Comparison of ENCODE assay signal across 12 cellular contexts in genomic region chr11:73189315-73189714, GRCh38. TPM values are rescaled to one million over a fixed set of nuclear protein-coding genes. Genes with fewer than 3 reads are reported as not detected.
DNase-seq lines count a peak whose midpoint lies in the region; ATAC-seq and TF ChIP-seq lines count a peak whose summit lies in the region.
"Had no signal": no experiment of that assay in that cellular context is flagged by ENCODE, and none has a peak within 500 bp of the region (broad histone marks: within the 10 kb centered on the region; RNA-seq: fewer than 3 reads in every experiment).

No MANE protein-coding gene starts in this region.

- 71% methylated on average over 8 of the region's 8 CpGs for WGBS in right cardiac atrium

- peaks cover 7% of the 10 kb centered on the region for H3K4me1 ChIP-seq in right cardiac atrium (ENCODE audit: control insufficient read depth, insufficient read depth, low read length)
- peaks cover 43% of the 10 kb centered on the region for H3K4me1 ChIP-seq in vagina
- H3K4me1 ChIP-seq: uterus had no signal

- TF ChIP-seq POLR2A in NB4 (IDR thresholded peaks at IDR 0.05; ENCODE audit: extremely low read depth, insufficient read length), result peak; percentile 54
- no peak for TF ChIP-seq POLR2A in vagina (IDR thresholded peaks at IDR 0.05)

- no peak for TF ChIP-seq CTCF in NB4 (IDR thresholded peaks at IDR 0.05; ENCODE audit: low read depth, low read length)
- no peak for TF ChIP-seq CTCF in vagina (IDR thresholded peaks at IDR 0.05)

- no peaks in the 10 kb centered on the region for H3K36me3 ChIP-seq in vagina
- H3K36me3 ChIP-seq: uterus had no signal

- peak; percentile 75 for DNase-seq in Ammon's horn (ENCODE audit: low spot score)
- DNase-seq in NB4 (ENCODE audit: low read depth), result peak; percentile 97
- DNase-seq in right cardiac atrium, result peak in 2 of 3 donors; percentile 69 to 71
- DNase-seq in activated CD4-positive, alpha-beta T cell treated with anti-CD3 and anti-CD28 coated beads, Interleukin-2, amount 50 U/mL, for 48 hours, result no peak
- no peak for DNase-seq in HPDE6-E6E7 (ENCODE audit: extremely low spot score)
- DNase-seq in vagina (ENCODE audit: extremely low spot score in 2 of 2), result no peak
- DNase-seq: H9, occipital lobe, uterus had no signal

- no peaks in the 10 kb centered on the region for H3K9me3 ChIP-seq in right cardiac atrium (ENCODE audit: control insufficient read depth, low read length)
- H3K9me3 ChIP-seq in vagina, result no peaks in the 10 kb centered on the region
- H3K9me3 ChIP-seq: uterus had no signal

- peak; percentile 41 for ATAC-seq in GM18909 (IDR thresholded peaks at IDR 0.05; ENCODE audit: poor library complexity, unreplicated experiment)
- ATAC-seq in right cardiac atrium, result no peak
- ATAC-seq in HG02884 (IDR thresholded peaks at IDR 0.05; ENCODE audit: unreplicated experiment), result no peak

- no peak overlapping the region for H3K27ac ChIP-seq in right cardiac atrium (ENCODE audit: low read length)
- H3K27ac ChIP-seq in vagina, result no peak overlapping the region
- H3K27ac ChIP-seq: SK-N-MC, uterus had no signal

- peak overlapping the region; percentile 32 for H3K4me3 ChIP-seq in NB4 (ENCODE audit: low read depth, low read length)
- H3K4me3 ChIP-seq in right cardiac atrium (ENCODE audit: low read length), result no peak overlapping the region
- no peak overlapping the region for H3K4me3 ChIP-seq in vagina
- H3K4me3 ChIP-seq: SK-N-MC, uterus had no signal

- intact Hi-C loops in right cardiac atrium (cut with DNase I), result loop anchor here (5.0 to 10.0 kb wide), 4 partner anchors 53 to 465 kb away; no protein-coding TSS in a partner anchor
- intact Hi-C loops in vagina (cut with DNase I), result loop anchor here (10.0 kb wide), 1 partner anchor 95 kb away; no protein-coding TSS in a partner anchor

- no peaks in the 10 kb centered on the region for H3K27me3 ChIP-seq in right cardiac atrium (ENCODE audit: control insufficient read depth, insufficient read depth)
- no peaks in the 10 kb centered on the region for H3K27me3 ChIP-seq in vagina
- H3K27me3 ChIP-seq: uterus had no signal

RNA-seq across cellular contexts. Expression of gene P2RY2, which starts 28.8 kb away (rescaled TPM):
- total RNA-seq in right cardiac atrium, result 10 to 100 TPM in 1 of 4 donors, 1 to 10 TPM in 3; 5.5 to 15.1 (median 9.2) TPM
- polyA plus RNA-seq in right cardiac atrium, result 5.4 TPM
- total RNA-seq in vagina, result 27.3 TPM
- total RNA-seq: occipital lobe had no signal

RNA-seq across cellular contexts. Expression of gene FCHSD2, which starts 47.2 kb away (rescaled TPM):
- total RNA-seq in right cardiac atrium, result 10 to 100 TPM; 35.4 to 54.1 (median 39.3) TPM
- 12.6 TPM for polyA plus RNA-seq in right cardiac atrium
- total RNA-seq in vagina, result 15.7 TPM

Comparison
In these comparisons a context has a peak if more than half of its experiments do, and no peak if none do; other contexts are left out.
1. DNase-seq: peak in Ammon's horn (single experiment), NB4 (single experiment) and right cardiac atrium (2 of 3); none in activated CD4-positive, alpha-beta T cell treated with anti-CD3 and anti-CD28 coated beads, Interleukin-2, amount 50 U/mL, for 48 hours (0 of 2), HPDE6-E6E7 (single experiment) and vagina (0 of 2).